25 cellular contexts compared by ENCODE assay signal in the genomic region with DNA sequence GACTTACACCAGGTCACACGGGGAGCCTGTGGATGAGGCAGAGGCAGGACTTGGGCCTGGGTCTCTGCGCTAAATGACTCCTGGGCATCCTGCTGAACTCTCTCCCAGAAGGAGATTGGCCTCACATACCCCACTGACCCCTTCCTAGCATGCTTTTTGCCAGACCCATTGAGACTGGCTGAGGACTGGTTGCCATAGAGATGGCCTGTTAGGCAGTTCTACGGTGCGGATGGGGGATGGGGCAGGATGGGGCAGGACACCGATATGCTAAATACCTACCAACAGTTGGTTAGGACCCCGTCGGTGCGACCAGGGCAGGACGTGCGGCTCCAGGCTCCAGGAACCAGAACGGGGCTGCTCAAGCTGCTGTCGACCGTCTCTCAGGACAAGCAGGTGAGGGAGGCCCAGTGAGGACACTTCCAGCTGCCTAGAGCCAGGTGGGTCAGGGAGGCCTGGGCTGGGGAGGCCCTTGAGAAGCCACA. TPM values are rescaled to one million over a fixed set of nuclear protein-coding genes. Genes with fewer than 3 reads are reported as not detected.
DNase-seq lines count a peak whose midpoint lies in the region; ATAC-seq, FAIRE-seq and TF ChIP-seq lines count a peak whose summit lies in the region.
"Had no signal": no experiment of that assay in that cellular context is flagged by ENCODE, and none has a peak within 500 bp of the region (broad histone marks: within the 10 kb centered on the region; RNA-seq: fewer than 3 reads in every experiment).

TSGA10IP (plus strand) TSS at position 51 of the 482 bp plus-strand sequence; CDS start at position 247, 196 bp downstream.

- H3K4me3 Mint-ChIP-seq in activated naive CD8-positive, alpha-beta T cell treated with anti-CD3 and anti-CD28 coated beads, Interleukin-2, amount 10 ng/mL, durations not matched to agents 7 days and 5 days: no peak within 1 kb of the TSS
- no peak within 1 kb of the TSS for H3K4me3 Mint-ChIP-seq in activated naive CD8-positive, alpha-beta T cell treated with anti-CD3 and anti-CD28 coated beads, Interleukin-2, amount 50 U/mL, for 24 hours
- no peak within 1 kb of the TSS for H3K4me3 Mint-ChIP-seq in activated CD4-positive, alpha-beta memory T cell treated with anti-CD3 and anti-CD28 coated beads for 36 hours
- H3K4me3 Mint-ChIP-seq: activated CD8-positive, alpha-beta T cell treated with anti-CD3 and anti-CD28 coated beads for 36 hours; activated naive CD8-positive, alpha-beta T cell; CD4-positive, alpha-beta T cell; T-helper 1 cell treated with Interleukin-12 subunit alpha and Interleukin-12 subunit beta and Interleukin-4 antibody, amounts not matched to agents 30 μg/mL and 1 μg/mL, for 36 hours had no signal

- POLR2A ChIA-PET in activated naive CD8-positive, alpha-beta T cell treated with anti-CD3 and anti-CD28 coated beads, Interleukin-2, amount 10 ng/mL, durations not matched to agents 7 days and 5 days (lab: Charles Lee): no interaction called here
- POLR2A ChIA-PET in K562 (lab: Yijun Ruan, JAX): interaction anchor here (1.0 to 1.4 kb wide), 2 partner anchors 9 to 14 kb away, joined by 3 to 4 read pairs; no protein-coding TSS in a partner anchor
- POLR2A ChIA-PET in activated CD4-positive, alpha-beta memory T cell treated with anti-CD3 and anti-CD28 coated beads for 36 hours (lab: Charles Lee): no interaction called here

- no peak for DNase-seq in activated naive CD8-positive, alpha-beta T cell treated with anti-CD3 and anti-CD28 coated beads, Interleukin-2, amount 10 ng/mL, durations not matched to agents 7 days and 5 days
- DNase-seq in activated naive CD8-positive, alpha-beta T cell treated with anti-CD3 and anti-CD28 coated beads, Interleukin-2, amount 50 U/mL, for 24 hours: no peak
- DNase-seq in K562 (ENCODE audit: extremely low read depth in 1 of 4, low spot score in 3 of 4): no peak
- peak; percentile 39 for DNase-seq in retina
- DNase-seq in cortex of kidney (lab: John Stamatoyannopoulos, UW): no peak
- no peak for DNase-seq in globus pallidus (ENCODE audit: low spot score)
- no peak for DNase-seq in activated CD4-positive, alpha-beta memory T cell treated with anti-CD3 and anti-CD28 coated beads for 36 hours
- DNase-seq: activated CD4-positive, alpha-beta T cell treated with anti-CD3 and anti-CD28 coated beads for 1 hour; activated CD8-positive, alpha-beta T cell treated with anti-CD3 and anti-CD28 coated beads for 36 hours; AML-193; CD4-positive, alpha-beta T cell; NCI-H1436 treated with DMSO at 0.1 percent for 48 hours; NCI-H446; nucleus accumbens had no signal

- intact Hi-C loops in K562 (cut with micrococcal nuclease): no loop called here
- intact Hi-C loops in activated CD4-positive, alpha-beta memory T cell treated with anti-CD3 and anti-CD28 coated beads for 36 hours (cut with micrococcal nuclease): no loop called here

- no peaks in the 10 kb centered on the region for H3K79me2 ChIP-seq in K562 (ENCODE audit: control insufficient read depth, insufficient read depth, low read length)

- H4K20me1 ChIP-seq in K562 (replicated peaks; ENCODE audit: control insufficient read depth, insufficient read depth, low read length): 0 out of 2 replicates have a peak, but pooled peaks cover 4% of the 10 kb centered on the region

- H3K27ac ChIP-seq in K562 (ENCODE audit: extremely low read depth, low read depth, low read length) (no peak within 1 kb of the TSS), iPS-20b (ENCODE audit: low read length) (peak within 1 kb of the TSS; percentile 84)
- H3K27ac ChIP-seq: KMS-11, SK-N-MC, tibial nerve had no signal

- no peak for TF ChIP-seq EP300 in K562 (IDR thresholded peaks at IDR 0.05; ENCODE audit: low read length)

- no peaks in the 10 kb centered on the region for H3K9me3 ChIP-seq in K562 (replicated peaks; ENCODE audit: control insufficient read depth, insufficient read depth, low read depth, low read length)
- H3K9me3 ChIP-seq in iPS-20b (ENCODE audit: insufficient read depth, low read depth, low read length): no peaks in the 10 kb centered on the region
- H3K9me3 ChIP-seq: tibial nerve had no signal

- no peak within 1 kb of the TSS for H2AFZ ChIP-seq in K562 (ENCODE audit: low read depth, low read length)

- H3K27ac Mint-ChIP-seq in activated naive CD8-positive, alpha-beta T cell treated with anti-CD3 and anti-CD28 coated beads, Interleukin-2, amount 10 ng/mL, durations not matched to agents 7 days and 5 days: peak within 1 kb of the TSS; percentile 21
- H3K27ac Mint-ChIP-seq in activated naive CD8-positive, alpha-beta T cell treated with anti-CD3 and anti-CD28 coated beads, Interleukin-2, amount 50 U/mL, for 24 hours: no peak within 1 kb of the TSS
- no peak within 1 kb of the TSS for H3K27ac Mint-ChIP-seq in activated CD4-positive, alpha-beta memory T cell treated with anti-CD3 and anti-CD28 coated beads for 36 hours
- H3K27ac Mint-ChIP-seq: activated CD8-positive, alpha-beta T cell treated with anti-CD3 and anti-CD28 coated beads for 36 hours; activated naive CD8-positive, alpha-beta T cell; CD4-positive, alpha-beta T cell; T-helper 1 cell treated with Interleukin-12 subunit alpha and Interleukin-12 subunit beta and Interleukin-4 antibody, amounts not matched to agents 30 μg/mL and 1 μg/mL, for 36 hours had no signal

- peak within 1 kb of the TSS in 1 of 2 experiments; percentile 58; a peak in 2 of 4 replicates for H3K9ac ChIP-seq in K562 (ENCODE audit: insufficient read depth in 1 of 2, low read depth in 2 of 2, low read length in 2 of 2)
- peak within 1 kb of the TSS; percentile 59; the same call in 1 of the 2 replicates for H3K9ac ChIP-seq in iPS-20b (ENCODE audit: low read depth, low read length)
- H3K9ac ChIP-seq: KMS-11 had no signal

- no peaks in the 10 kb centered on the region for H3K9me1 ChIP-seq in K562 (ENCODE audit: control insufficient read depth, insufficient read depth, low read length)

- peaks cover 15% of the 10 kb centered on the region for H3K27me3 Mint-ChIP-seq in activated naive CD8-positive, alpha-beta T cell treated with anti-CD3 and anti-CD28 coated beads, Interleukin-2, amount 10 ng/mL, durations not matched to agents 7 days and 5 days
- H3K27me3 Mint-ChIP-seq in activated naive CD8-positive, alpha-beta T cell treated with anti-CD3 and anti-CD28 coated beads, Interleukin-2, amount 50 U/mL, for 24 hours: peaks cover 6% of the 10 kb centered on the region
- H3K27me3 Mint-ChIP-seq in activated CD4-positive, alpha-beta memory T cell treated with anti-CD3 and anti-CD28 coated beads for 36 hours: no peaks in the 10 kb centered on the region
- H3K27me3 Mint-ChIP-seq: activated CD8-positive, alpha-beta T cell treated with anti-CD3 and anti-CD28 coated beads for 36 hours; activated naive CD8-positive, alpha-beta T cell; CD4-positive, alpha-beta T cell had no signal

- no peak for ATAC-seq in activated naive CD8-positive, alpha-beta T cell treated with anti-CD3 and anti-CD28 coated beads, Interleukin-2, amount 10 ng/mL, durations not matched to agents 7 days and 5 days (ENCODE audit: low read depth)
- ATAC-seq in activated naive CD8-positive, alpha-beta T cell treated with anti-CD3 and anti-CD28 coated beads, Interleukin-2, amount 50 U/mL, for 24 hours: no peak
- no peak for ATAC-seq in K562
- ATAC-seq: activated CD8-positive, alpha-beta T cell treated with anti-CD3 and anti-CD28 coated beads for 36 hours had no signal

- H3K36me3 Mint-ChIP-seq in activated naive CD8-positive, alpha-beta T cell treated with anti-CD3 and anti-CD28 coated beads, Interleukin-2, amount 10 ng/mL, durations not matched to agents 7 days and 5 days: no peaks in the 10 kb centered on the region
- H3K36me3 Mint-ChIP-seq in activated naive CD8-positive, alpha-beta T cell treated with anti-CD3 and anti-CD28 coated beads, Interleukin-2, amount 50 U/mL, for 24 hours (ENCODE audit: low read depth): no peaks in the 10 kb centered on the region
- no peaks in the 10 kb centered on the region for H3K36me3 Mint-ChIP-seq in activated CD4-positive, alpha-beta memory T cell treated with anti-CD3 and anti-CD28 coated beads for 36 hours
- H3K36me3 Mint-ChIP-seq: activated naive CD8-positive, alpha-beta T cell had no signal

- no peak within 1 kb of the TSS for H3K4me2 ChIP-seq in K562 (ENCODE audit: insufficient read depth, low read length)
- H3K4me2 ChIP-seq: KMS-11 had no signal

- H3K4me1 ChIP-seq in K562 (replicated peaks in 1 of 2; ENCODE audit: control insufficient read depth in 2 of 2, insufficient read depth in 2 of 2, low read length in 2 of 2) (peaks cover 12 to 36% of the 10 kb centered on the region in 2 experiments; a peak in 4 of 5 replicates), iPS-20b (ENCODE audit: insufficient read depth, low read length) (peaks cover 19% of the 10 kb centered on the region; the same call in 1 of the 2 replicates)
- H3K4me1 ChIP-seq: tibial nerve had no signal

- peaks cover 0 to 5% of the 10 kb centered on the region in 2 experiments; a peak in 1 of 5 replicates for H3K27me3 ChIP-seq in K562 (ENCODE audit: control insufficient read depth in 2 of 2, insufficient read depth in 2 of 2, low read length in 2 of 2)
- no peaks in the 10 kb centered on the region for H3K27me3 ChIP-seq in iPS-20b (ENCODE audit: insufficient read depth, low read length)
- H3K27me3 ChIP-seq: tibial nerve had no signal

- H3K36me3 ChIP-seq in K562 (ENCODE audit: control insufficient read depth, insufficient read depth, low read length): no peaks in the 10 kb centered on the region
- no peaks in the 10 kb centered on the region for H3K36me3 ChIP-seq in iPS-20b (ENCODE audit: insufficient read depth, low read depth, low read length)
- H3K36me3 ChIP-seq: tibial nerve had no signal

- BruUV-seq in K562 (replicated peaks; lab: Mats Ljungman, UMichigan): no TSS peak

- FAIRE-seq in K562 (lab: Jason Lieb, UNC): no peak
- FAIRE-seq: A204.1 had no signal

- CTCF ChIA-PET in K562 (lab: Yijun Ruan, JAX; ENCODE audit: low intra/inter-chr PET ratio): interaction anchor here (0.6 kb wide), 1 partner anchor 31 kb away, joined by 3 read pairs; no protein-coding TSS in a partner anchor
- CTCF ChIA-PET in activated CD4-positive, alpha-beta memory T cell treated with anti-CD3 and anti-CD28 coated beads for 36 hours (lab: Charles Lee): interaction anchor here (1.0 kb wide), 1 partner anchor 57 kb away, joined by 3 read pairs; the partner anchor contains the start of gene FIBP

- TF ChIP-seq RAD21 in K562 (CRISPR knock-in tag; conservative IDR thresholded peaks at IDR 0.05 in 1 of 2, IDR thresholded peaks at IDR 0.05 in 1 of 2): no peak

- in situ Hi-C loops in K562 (cut with MboI): no loop called here

- TF ChIP-seq POLR2A in K562 (conservative IDR thresholded peaks at IDR 0.05): no peak

- no peak within 1 kb of the TSS for H3K4me3 ChIP-seq in K562
- H3K4me3 ChIP-seq in iPS-20b (ENCODE audit: low read length): peak within 1 kb of the TSS; percentile 65
- H3K4me3 ChIP-seq: SK-N-MC, tibial nerve had no signal

- no peak for TF ChIP-seq CTCF in K562 (IDR thresholded peaks at IDR 0.05 in 2 of 3, conservative IDR thresholded peaks at IDR 0.05 in 1 of 3; ENCODE audit: insufficient read depth in 2 of 3, low read depth in 1 of 3, low read length in 3 of 3)

- peaks cover 2% of the 10 kb centered on the region for H3K4me1 Mint-ChIP-seq in activated naive CD8-positive, alpha-beta T cell treated with anti-CD3 and anti-CD28 coated beads, Interleukin-2, amount 10 ng/mL, durations not matched to agents 7 days and 5 days
- peaks cover 6% of the 10 kb centered on the region for H3K4me1 Mint-ChIP-seq in activated naive CD8-positive, alpha-beta T cell treated with anti-CD3 and anti-CD28 coated beads, Interleukin-2, amount 50 U/mL, for 24 hours
- peaks cover 9% of the 10 kb centered on the region for H3K4me1 Mint-ChIP-seq in activated CD4-positive, alpha-beta memory T cell treated with anti-CD3 and anti-CD28 coated beads for 36 hours (ENCODE audit: low read depth)

- 63% methylated on average over 13 of the region's 13 CpGs for WGBS in K562 (ENCODE audit: insufficient coverage, low coverage, missing lambda C conversion rate)

- no peaks in the 10 kb centered on the region for H3K9me3 Mint-ChIP-seq in activated naive CD8-positive, alpha-beta T cell treated with anti-CD3 and anti-CD28 coated beads, Interleukin-2, amount 10 ng/mL, durations not matched to agents 7 days and 5 days
- H3K9me3 Mint-ChIP-seq in activated naive CD8-positive, alpha-beta T cell treated with anti-CD3 and anti-CD28 coated beads, Interleukin-2, amount 50 U/mL, for 24 hours: no peaks in the 10 kb centered on the region
- H3K9me3 Mint-ChIP-seq in activated CD4-positive, alpha-beta memory T cell treated with anti-CD3 and anti-CD28 coated beads for 36 hours: no peaks in the 10 kb centered on the region
- H3K9me3 Mint-ChIP-seq: activated CD8-positive, alpha-beta T cell treated with anti-CD3 and anti-CD28 coated beads for 36 hours; CD4-positive, alpha-beta T cell; T-helper 1 cell treated with Interleukin-12 subunit alpha and Interleukin-12 subunit beta and Interleukin-4 antibody, amounts not matched to agents 30 μg/mL and 1 μg/mL, for 36 hours had no signal

RNA-seq across cellular contexts. Expression of gene TSGA10IP, which starts in this region (rescaled TPM):
- not detected for total RNA-seq in activated naive CD8-positive, alpha-beta T cell treated with anti-CD3 and anti-CD28 coated beads, Interleukin-2, amount 10 ng/mL, durations not matched to agents 7 days and 5 days
- total RNA-seq in K562 (2011; cell fraction: chromatin; rRNA removed; ENCODE audit: low replicate concordance): not detected in 2 replicates
- total RNA-seq in K562 (2011; cell fraction: nucleolus; rRNA removed): not detected in 2 replicates
- not detected in 2 replicates for total RNA-seq in K562 (2011; cell fraction: nucleoplasm; rRNA removed)
- not detected in 2 replicates for total RNA-seq in K562 (2014; rRNA removed)
- total RNA-seq in K562 (2014; rRNA removed; fragmentation: Illumina TruSeq; extraction: Trizol): not detected in 2 replicates
- total RNA-seq in K562 (2015; rRNA removed; fragmentation: Illumina TruSeq; extraction: Trizol): not detected in 2 replicates
- total RNA-seq in K562 (2021): not detected in 2 replicates
- polyA plus RNA-seq in K562 (2011; rRNA removed): not detected in 2 replicates
- not detected in 2 replicates for polyA plus RNA-seq in K562 (2011; cell fraction: cytosol; rRNA removed)
- polyA plus RNA-seq in K562 (2011; cell fraction: nucleus; rRNA removed): not detected in 2 replicates
- not detected in 2 replicates for polyA plus RNA-seq in K562 (2012)
- not detected in 2 replicates for polyA plus RNA-seq in K562 (2014; fragmentation: Illumina TruSeq; extraction: Trizol)
- polyA plus RNA-seq in K562 (2014; fragmentation: Nextera tagmentation; extraction: Ambion mirVana): not detected
- not detected in 2 replicates for polyA plus RNA-seq in K562 (2014; rRNA removed)
- not detected in 2 replicates for polyA minus RNA-seq in K562 (2011; rRNA and poly(A)+ RNA removed)
- polyA minus RNA-seq in K562 (2011; cell fraction: cytosol; rRNA and poly(A)+ RNA removed): not detected in 2 replicates
- not detected in 2 replicates for polyA minus RNA-seq in K562 (2011; cell fraction: nucleus; rRNA and poly(A)+ RNA removed)
- total RNA-seq in activated CD4-positive, alpha-beta memory T cell treated with anti-CD3 and anti-CD28 coated beads for 36 hours: not detected
- total RNA-seq: activated CD8-positive, alpha-beta T cell treated with anti-CD3 and anti-CD28 coated beads for 36 hours; CD4-positive, alpha-beta T cell; lung microvascular endothelial cell; OCI-LY7; pulmonary artery endothelial cell; skeletal muscle tissue; tibial nerve had no signal
